12 cellular contexts compared by ENCODE assay signal in the genomic region with DNA sequence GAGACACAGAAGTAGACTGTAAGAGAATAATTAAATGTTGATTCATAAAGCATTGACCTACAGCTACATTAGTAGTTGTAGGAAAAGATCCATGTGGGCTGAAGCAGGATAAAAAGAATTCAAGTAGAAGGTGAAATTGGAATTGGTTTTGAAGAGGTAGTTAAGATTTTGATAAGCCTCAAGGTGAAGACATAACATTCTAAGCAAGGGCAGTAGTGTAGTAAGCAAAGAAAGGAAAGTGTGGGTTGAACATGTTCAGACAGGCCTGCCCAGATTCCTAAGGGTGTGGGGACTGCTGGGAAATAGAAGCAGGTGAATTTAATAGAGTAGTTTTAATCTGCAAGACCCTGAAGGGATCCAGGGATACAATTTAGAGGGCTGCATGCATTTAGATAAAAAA. TPM values are rescaled to one million over a fixed set of nuclear protein-coding genes. Genes with fewer than 3 reads are reported as not detected.
DNase-seq lines count a peak whose midpoint lies in the region; ATAC-seq and TF ChIP-seq lines count a peak whose summit lies in the region.
"Had no signal": no experiment of that assay in that cellular context is flagged by ENCODE, and none has a peak within 500 bp of the region (broad histone marks: within the 10 kb centered on the region; RNA-seq: fewer than 3 reads in every experiment).

No MANE protein-coding gene starts in this region.

- H3K4me1 Mint-ChIP-seq in T-helper 1 cell treated with Interleukin-12 subunit alpha and Interleukin-12 subunit beta and Interleukin-4 antibody, amounts not matched to agents 30 μg/mL and 1 μg/mL, for 36 hours (ENCODE audit: low read depth): peaks cover 75% of the 10 kb centered on the region

- no peaks in the 10 kb centered on the region for H3K27me3 ChIP-seq in RWPE2 (ENCODE audit: insufficient read depth, poor library complexity, severe bottlenecking)
- no peaks in the 10 kb centered on the region for H3K27me3 ChIP-seq in esophagus squamous epithelium
- H3K27me3 ChIP-seq: spleen had no signal

- H3K27ac ChIP-seq in RWPE2 (ENCODE audit: poor library complexity, severe bottlenecking): peak overlapping the region; percentile 97
- peak overlapping the region; percentile 26 to 70 (median 49) for H3K27ac ChIP-seq in esophagus squamous epithelium
- H3K27ac ChIP-seq in skin epidermis: peak overlapping the region in 12 of 21 experiments; percentile 6 to 72 (median 42)

- no peak overlapping the region for H3K4me3 ChIP-seq in RWPE2 (ENCODE audit: severe bottlenecking)
- H3K4me3 ChIP-seq in esophagus squamous epithelium: peak overlapping the region in 1 of 4 donors; percentile 14
- H3K4me3 ChIP-seq in skin epidermis: no peak overlapping the region
- H3K4me3 ChIP-seq: spleen had no signal

- H3K9me3 ChIP-seq in RWPE2 (ENCODE audit: severe bottlenecking): no peaks in the 10 kb centered on the region
- no peaks in the 10 kb centered on the region for H3K9me3 ChIP-seq in esophagus squamous epithelium
- H3K9me3 ChIP-seq: spleen had no signal

- H3K9me3 Mint-ChIP-seq in T-helper 1 cell treated with Interleukin-12 subunit alpha and Interleukin-12 subunit beta and Interleukin-4 antibody, amounts not matched to agents 30 μg/mL and 1 μg/mL, for 36 hours: no peaks in the 10 kb centered on the region

- H3K4me1 ChIP-seq in RWPE2 (ENCODE audit: insufficient read depth, poor library complexity, severe bottlenecking): peaks cover 78% of the 10 kb centered on the region
- H3K4me1 ChIP-seq in esophagus squamous epithelium: peaks cover 10 to 77% (median 46%) of the 10 kb centered on the region in 3 donors

- peak overlapping the region; percentile 75 for H3K27ac Mint-ChIP-seq in T-helper 1 cell treated with Interleukin-12 subunit alpha and Interleukin-12 subunit beta and Interleukin-4 antibody, amounts not matched to agents 30 μg/mL and 1 μg/mL, for 36 hours

- intact Hi-C loops in esophagus squamous epithelium (cut with DNase I): no loop called here

- DNase-seq in T-helper 1 cell (no peak), RWPE2 (ENCODE audit: low spot score) (no peak), esophagus squamous epithelium (lab: John Stamatoyannopoulos, UW) (no peak), activated gamma-delta T cell treated with Interleukin-2 at 50 U/mL for 16 hours (no peak), retina (no peak)
- DNase-seq: activated CD8-positive, alpha-beta memory T cell treated with anti-CD3 and anti-CD28 coated beads, Interleukin-2, amount 50 U/mL, for 48 hours; glutamatergic neuron; NK-92 treated with Interleukin-12 subunit alpha and Interleukin-12 subunit beta, amount 100 ng/mL, for 24 hours; spleen had no signal

- peaks cover 31% of the 10 kb centered on the region for H3K36me3 Mint-ChIP-seq in T-helper 1 cell treated with Interleukin-12 subunit alpha and Interleukin-12 subunit beta and Interleukin-4 antibody, amounts not matched to agents 30 μg/mL and 1 μg/mL, for 36 hours (ENCODE audit: low read depth)

- TF ChIP-seq POLR2A in esophagus squamous epithelium (IDR thresholded peaks at IDR 0.05): no peak

- H3K36me3 ChIP-seq in RWPE2 (ENCODE audit: low read depth) (no peaks in the 10 kb centered on the region), esophagus squamous epithelium (no peaks in the 10 kb centered on the region)
- H3K36me3 ChIP-seq: spleen had no signal

- ATAC-seq in RWPE2 (ENCODE audit: low read depth) (peak; percentile 71), HG03039 (IDR thresholded peaks at IDR 0.05; ENCODE audit: unreplicated experiment) (no peak)

- peak overlapping the region; percentile 64 for H3K4me3 Mint-ChIP-seq in T-helper 1 cell treated with Interleukin-12 subunit alpha and Interleukin-12 subunit beta and Interleukin-4 antibody, amounts not matched to agents 30 μg/mL and 1 μg/mL, for 36 hours

- TF ChIP-seq CTCF in RWPE2 (IDR thresholded peaks at IDR 0.05; ENCODE audit: poor library complexity, severe bottlenecking) (no peak), esophagus squamous epithelium (IDR thresholded peaks at IDR 0.05) (no peak)

- no peaks in the 10 kb centered on the region for H3K27me3 Mint-ChIP-seq in T-helper 1 cell treated with Interleukin-12 subunit alpha and Interleukin-12 subunit beta and Interleukin-4 antibody, amounts not matched to agents 30 μg/mL and 1 μg/mL, for 36 hours (ENCODE audit: low read depth)

RNA-seq across cellular contexts. Expression of gene TAB2, which starts 19.0 kb away (rescaled TPM):
- 10 to 100 TPM; 27.6 to 47.1 (median 31.0) TPM for total RNA-seq in esophagus squamous epithelium

Comparison
In these comparisons a context has a peak if more than half of its experiments do, and no peak if none do; other contexts are left out.
1. H3K27ac ChIP-seq: peak in every context shown above with its lines; median percentile 97 in RWPE2; 49 in esophagus squamous epithelium; 42 in skin epidermis.